Comparison of ENCODE assay signal across 8 cellular contexts in the genomic region with DNA sequence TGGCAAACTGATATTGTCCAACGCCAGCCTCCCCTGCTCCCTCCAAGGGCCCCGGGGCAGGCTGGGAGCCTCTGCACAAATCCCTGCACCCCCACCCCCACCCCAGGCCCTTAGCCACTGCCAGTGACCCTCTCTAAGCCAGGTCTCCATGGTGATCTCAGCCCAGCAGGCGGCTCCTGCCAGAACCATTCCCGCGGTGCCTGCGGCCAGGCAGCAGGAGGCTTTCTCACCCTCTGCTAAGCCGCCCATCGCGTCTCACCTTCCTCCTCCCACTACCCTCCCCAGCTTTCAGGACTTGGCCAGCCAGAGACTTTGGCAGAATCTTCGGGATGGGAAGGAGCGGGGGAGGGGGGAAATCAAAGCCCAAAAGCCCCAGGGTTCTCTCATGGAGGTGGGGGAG. TPM values are rescaled to one million over a fixed set of nuclear protein-coding genes. Genes with fewer than 3 reads are reported as not detected.
DNase-seq lines count a peak whose midpoint lies in the region; ATAC-seq lines count a peak whose summit lies in the region.

No MANE protein-coding gene starts in this region.

- H3K4me1 ChIP-seq in naive thymus-derived CD4-positive, alpha-beta T cell (ENCODE audit: control insufficient read depth in 2 of 2, insufficient read depth in 2 of 2, low read length in 2 of 2), result no peaks in the 10 kb centered on the region

- peaks cover 0 to 38% (median 0%) of the 10 kb centered on the region in 3 experiments for H3K36me3 ChIP-seq in naive thymus-derived CD4-positive, alpha-beta T cell (ENCODE audit: control insufficient read depth in 2 of 3, insufficient read depth in 3 of 3, low read length in 3 of 3)

- H3K4me3 Mint-ChIP-seq in naive thymus-derived CD4-positive, alpha-beta T cell, result no peak overlapping the region

- CTCF ChIA-PET in naive thymus-derived CD4-positive, alpha-beta T cell (lab: Charles Lee), result interaction anchor here (0.9 to 2.2 kb wide), 2 partner anchors 13 to 20 kb away, joined by 6 read pairs; no protein-coding TSS in a partner anchor

- H3K27ac Mint-ChIP-seq in naive thymus-derived CD4-positive, alpha-beta T cell, result peak overlapping the region in 1 of 9 donors; percentile 54

- no peaks in the 10 kb centered on the region for H3K27me3 ChIP-seq in naive thymus-derived CD4-positive, alpha-beta T cell (ENCODE audit: control insufficient read depth in 2 of 2, insufficient read depth in 2 of 2, low read length in 2 of 2)

- peaks cover 0 to 22% (median 4%) of the 10 kb centered on the region in 5 donors for H3K36me3 Mint-ChIP-seq in naive thymus-derived CD4-positive, alpha-beta T cell

- DNase-seq in AG20443 (ENCODE audit: low spot score), result peak; percentile 88
- DNase-seq in NCI-H2196 treated with DMSO at 0.1 percent for 48 hours (lab: John Stamatoyannopoulos, UW; ENCODE audit: unreplicated experiment), result peak; percentile 81
- DNase-seq in epithelial cell of prostate (ENCODE audit: low read depth, low spot score), result no peak
- DNase-seq in naive thymus-derived CD4-positive, alpha-beta T cell, result no peak
- no peak for DNase-seq in mucosa of gallbladder (ENCODE audit: low spot score)
- DNase-seq in epidermal melanocyte (ENCODE audit: insufficient read length, low spot score), result no peak
- no peak for DNase-seq in 8988T
- no peak for DNase-seq in activated gamma-delta T cell treated with Interleukin-2 at 50 U/mL for 16 hours

- intact Hi-C loops in naive thymus-derived CD4-positive, alpha-beta T cell (cut with micrococcal nuclease), result no loop called here

- H3K4me3 ChIP-seq in naive thymus-derived CD4-positive, alpha-beta T cell (ENCODE audit: low read length), result no peak overlapping the region

- H3K27ac ChIP-seq in epithelial cell of prostate, result peak overlapping the region; percentile 97
- H3K27ac ChIP-seq in naive thymus-derived CD4-positive, alpha-beta T cell (ENCODE audit: low read depth, low read length), result peak overlapping the region; percentile 2

- H3K4me1 Mint-ChIP-seq in naive thymus-derived CD4-positive, alpha-beta T cell, result peaks cover 18 to 31% (median 24%) of the 10 kb centered on the region in 7 donors

- ATAC-seq in naive thymus-derived CD4-positive, alpha-beta T cell, result no peak

- peaks cover 0 to 2% (median 0%) of the 10 kb centered on the region in 11 donors for H3K9me3 Mint-ChIP-seq in naive thymus-derived CD4-positive, alpha-beta T cell

- POLR2A ChIA-PET in naive thymus-derived CD4-positive, alpha-beta T cell (lab: Charles Lee), result interaction anchor here (1.2 kb wide), 2 partner anchors 10 to 15 kb away, joined by 4 read pairs; no protein-coding TSS in a partner anchor

- no peaks in the 10 kb centered on the region for H3K27me3 Mint-ChIP-seq in naive thymus-derived CD4-positive, alpha-beta T cell

- H3K9me3 ChIP-seq in naive thymus-derived CD4-positive, alpha-beta T cell (ENCODE audit: control insufficient read depth in 2 of 3, low read length in 3 of 3), result no peaks in the 10 kb centered on the region

RNA-seq across cellular contexts. Expression of a gene that starts 46.8 kb away (rescaled TPM):
- total RNA-seq in naive thymus-derived CD4-positive, alpha-beta T cell, result 100 to 1,000 TPM; 136 to 177 (median 145) TPM
- 10 to 100 TPM; 78.4 to 85.0 TPM for polyA plus RNA-seq in naive thymus-derived CD4-positive, alpha-beta T cell
- total RNA-seq in mucosa of gallbladder, result 124 TPM

Comparison
In these comparisons a context has a peak if more than half of its experiments do, and no peak if none do; other contexts are left out.
1. DNase-seq: peak in AG20443 (single experiment) and NCI-H2196 treated with DMSO at 0.1 percent for 48 hours (single experiment); none in epithelial cell of prostate (single experiment), naive thymus-derived CD4-positive, alpha-beta T cell (0 of 9), mucosa of gallbladder (single experiment), epidermal melanocyte (single experiment), 8988T (single experiment) and activated gamma-delta T cell treated with Interleukin-2 at 50 U/mL for 16 hours (single experiment).